Comparison of ENCODE assay signal across 8 cellular contexts in the genomic region with DNA sequence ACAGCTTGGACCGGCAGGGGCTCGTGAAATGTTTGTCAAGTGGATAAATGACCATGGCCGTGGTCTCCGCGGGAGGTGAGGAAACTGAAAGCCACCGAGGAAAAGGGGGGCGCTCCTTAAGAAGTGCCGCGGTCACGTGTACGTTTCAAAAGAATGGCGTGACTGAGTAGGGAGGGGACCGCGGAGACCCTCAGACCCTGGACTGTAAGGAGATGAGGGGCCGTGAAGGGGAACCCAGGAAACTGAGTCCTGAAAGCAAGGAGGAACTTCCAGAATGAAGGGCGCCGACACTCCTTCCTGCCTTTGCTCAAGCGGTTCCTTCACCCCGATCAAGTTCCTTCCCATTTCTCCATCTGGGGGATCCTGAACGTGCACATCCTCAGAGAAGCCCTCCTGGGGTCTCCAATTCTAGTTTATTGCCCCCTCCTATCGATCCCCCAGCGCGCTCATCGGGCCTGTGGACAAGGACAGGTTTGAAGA. TPM values are rescaled to one million over a fixed set of nuclear protein-coding genes. Genes with fewer than 3 reads are reported as not detected.
DNase-seq lines count a peak whose midpoint lies in the region; ATAC-seq and TF ChIP-seq lines count a peak whose summit lies in the region.
"Not testable (repeated sequence)": the region's sequence is repeated elsewhere in the genome, so short reads cannot be mapped to it uniquely, and the experiment has no call there.

No MANE protein-coding gene starts in this region.

- H3K79me2 ChIP-seq in PC-3 (ENCODE audit: low read length) = peaks cover 42% of the 10 kb centered on the region

- not testable (repeated sequence) for H4K20me1 ChIP-seq in PC-3 (ENCODE audit: low read length)

- H3K9ac ChIP-seq in ES-I3 (ENCODE audit: low read depth, low read length) (peak overlapping the region; percentile 97), PC-3 (ENCODE audit: low read length) (peak overlapping the region; percentile 92), iPS-20b (ENCODE audit: low read depth, low read length) (peak overlapping the region; percentile 84; the same call in 1 of the 2 replicates)

- WGBS in thyroid gland, 2 donors = 2 to 3% methylated on average over 11 to 24 of the region's 24 CpGs

- H3K4me3 ChIP-seq in PC-3 (ENCODE audit: low read length) (peak overlapping the region; percentile 95), iPS-20b (ENCODE audit: low read length) (peak overlapping the region; percentile 93), neuron (ENCODE audit: low read length) (peak overlapping the region; percentile 87), thyroid gland (replicated peaks in 1 of 3) (peak overlapping the region; percentile 81 to 94 (median 93))
- H3K4me3 ChIP-seq in effector memory CD4-positive, alpha-beta T cell (ENCODE audit: insufficient read depth, low read depth, low read length, poor library complexity, severe bottlenecking) = peak overlapping the region; percentile 97

- not testable (repeated sequence) for H3F3A ChIP-seq in PC-3 (ENCODE audit: low read length, unreplicated experiment)

- H3K4me2 ChIP-seq in PC-3 (ENCODE audit: low read length) = peak overlapping the region; percentile 100

- not testable (repeated sequence) for DNase-seq in PC-3; activated T-helper 2 cell treated with anti-CD3 and anti-CD28 coated beads, Interferon-gamma antibody, Interleukin-2, Interleukin-4, amounts not matched to agents 10 μg/mL and 5 μg/mL and 100 μg/mL, durations not matched to agents 14 hours and 24 hours and 36 hours (ENCODE audit: low spot score); effector memory CD4-positive, alpha-beta T cell; thyroid gland

- not testable (repeated sequence) for H3K9me3 Mint-ChIP-seq in activated T-helper 2 cell treated with anti-CD3 and anti-CD28 coated beads, Interferon-gamma antibody, Interleukin-2, Interleukin-4, amounts not matched to agents 10 μg/mL and 5 μg/mL and 100 μg/mL, durations not matched to agents 14 hours and 24 hours and 36 hours

- CTCF ChIA-PET in PC-3 (lab: Charles Lee) = not testable (repeated sequence)

- H3K4me1 Mint-ChIP-seq in activated T-helper 2 cell treated with anti-CD3 and anti-CD28 coated beads, Interferon-gamma antibody, Interleukin-2, Interleukin-4, amounts not matched to agents 10 μg/mL and 5 μg/mL and 100 μg/mL, durations not matched to agents 14 hours and 24 hours and 36 hours (ENCODE audit: low read depth) = peaks cover 48% of the 10 kb centered on the region

- H3K27ac Mint-ChIP-seq in activated T-helper 2 cell treated with anti-CD3 and anti-CD28 coated beads, Interferon-gamma antibody, Interleukin-2, Interleukin-4, amounts not matched to agents 10 μg/mL and 5 μg/mL and 100 μg/mL, durations not matched to agents 14 hours and 24 hours and 36 hours = peak overlapping the region; percentile 94

- H3K9me3 ChIP-seq in ES-I3 (ENCODE audit: control insufficient read depth, insufficient read depth, low read length); PC-3 (ENCODE audit: low read length); effector memory CD4-positive, alpha-beta T cell (ENCODE audit: control insufficient read depth, low read length); iPS-20b (ENCODE audit: insufficient read depth, low read depth, low read length); neuron (ENCODE audit: low read length); thyroid gland: not testable (repeated sequence)

- peak overlapping the region; percentile 74 for H3K27ac ChIP-seq in PC-3 (ENCODE audit: low read length)
- peak overlapping the region; percentile 92 for H3K27ac ChIP-seq in effector memory CD4-positive, alpha-beta T cell (ENCODE audit: insufficient read depth, low read length, poor library complexity, severe bottlenecking)
- H3K27ac ChIP-seq in iPS-20b (ENCODE audit: low read length) = not testable (repeated sequence)
- peak overlapping the region; percentile 88 to 94 (median 94) for H3K27ac ChIP-seq in thyroid gland

- not testable (repeated sequence) for H3K27me3 ChIP-seq in PC-3 (ENCODE audit: low read length); effector memory CD4-positive, alpha-beta T cell (replicated peaks; ENCODE audit: control insufficient read depth, insufficient read depth, low read length, poor library complexity, severe bottlenecking); neuron (ENCODE audit: insufficient read depth, low read length); thyroid gland
- H3K27me3 ChIP-seq in iPS-20b (ENCODE audit: insufficient read depth, low read length) = peaks cover 17% of the 10 kb centered on the region

- POLR2A ChIA-PET in PC-3 (lab: Charles Lee; ENCODE audit: unreplicated experiment) = not testable (repeated sequence)

- H3K4me3 Mint-ChIP-seq in activated T-helper 2 cell treated with anti-CD3 and anti-CD28 coated beads, Interferon-gamma antibody, Interleukin-2, Interleukin-4, amounts not matched to agents 10 μg/mL and 5 μg/mL and 100 μg/mL, durations not matched to agents 14 hours and 24 hours and 36 hours (ENCODE audit: low read depth) = peak overlapping the region; percentile 94

- H3K36me3 Mint-ChIP-seq in activated T-helper 2 cell treated with anti-CD3 and anti-CD28 coated beads, Interferon-gamma antibody, Interleukin-2, Interleukin-4, amounts not matched to agents 10 μg/mL and 5 μg/mL and 100 μg/mL, durations not matched to agents 14 hours and 24 hours and 36 hours (ENCODE audit: low read depth) = peaks cover 55% of the 10 kb centered on the region

- H3K9me2 ChIP-seq in PC-3 (replicated peaks; ENCODE audit: low read length) = not testable (repeated sequence)

- not testable (repeated sequence) for TF ChIP-seq POLR2A in thyroid gland (IDR thresholded peaks at IDR 0.05)

- H3K36me3 ChIP-seq in ES-I3 (ENCODE audit: insufficient read depth, low read length); PC-3 (ENCODE audit: low read depth, low read length); iPS-20b (ENCODE audit: insufficient read depth, low read depth, low read length): not testable (repeated sequence)
- peaks cover 18% of the 10 kb centered on the region for H3K36me3 ChIP-seq in effector memory CD4-positive, alpha-beta T cell (ENCODE audit: control insufficient read depth, insufficient read depth, low read length)
- H3K36me3 ChIP-seq in neuron (ENCODE audit: insufficient read depth, low read length) (peaks cover 19% of the 10 kb centered on the region), thyroid gland (peaks cover 11 to 15% of the 10 kb centered on the region in 2 donors)

- ATAC-seq in HG03025 (IDR thresholded peaks at IDR 0.05; ENCODE audit: low FRiP score, unreplicated experiment) (peak; percentile 8), PC-3 (0 out of 2 replicates have a peak, but pooled peaks have one; percentile 2)

- H2AFZ ChIP-seq in PC-3 (ENCODE audit: low read length) = peak overlapping the region; percentile 85
- peak overlapping the region; percentile 64 for H2AFZ ChIP-seq in neuron (ENCODE audit: low read depth, low read length)

- not testable (repeated sequence) for BruUV-seq in PC-3 (replicated peaks; lab: Mats Ljungman, UMichigan)

- not testable (repeated sequence) for TF ChIP-seq CTCF in PC-3 (conservative IDR thresholded peaks at IDR 0.05; ENCODE audit: low read depth, low read length); thyroid gland (IDR thresholded peaks at IDR 0.05)

- H3K4me1 ChIP-seq in ES-I3 (ENCODE audit: insufficient read depth, low read length); iPS-20b (ENCODE audit: insufficient read depth, low read length): not testable (repeated sequence)
- H3K4me1 ChIP-seq in PC-3 (ENCODE audit: insufficient read depth, low read length) (peaks cover 14% of the 10 kb centered on the region; the same call in 1 of the 2 replicates), neuron (ENCODE audit: insufficient read depth, low read length) (peaks cover 22% of the 10 kb centered on the region), thyroid gland (peaks cover 21 to 25% of the 10 kb centered on the region in 2 donors)
- peaks cover 21% of the 10 kb centered on the region for H3K4me1 ChIP-seq in effector memory CD4-positive, alpha-beta T cell (ENCODE audit: control insufficient read depth, insufficient read depth, low read length, poor library complexity, severe bottlenecking)

- not testable (repeated sequence) for H3K27me3 Mint-ChIP-seq in activated T-helper 2 cell treated with anti-CD3 and anti-CD28 coated beads, Interferon-gamma antibody, Interleukin-2, Interleukin-4, amounts not matched to agents 10 μg/mL and 5 μg/mL and 100 μg/mL, durations not matched to agents 14 hours and 24 hours and 36 hours (ENCODE audit: low read depth)

- intact Hi-C loops in PC-3 (cut with micrococcal nuclease); activated T-helper 2 cell treated with anti-CD3 and anti-CD28 coated beads, Interferon-gamma antibody, Interleukin-2, Interleukin-4, amounts not matched to agents 10 μg/mL and 5 μg/mL and 100 μg/mL, durations not matched to agents 14 hours and 24 hours and 36 hours (cut with micrococcal nuclease); thyroid gland (cut with DNase I): not testable (repeated sequence)

RNA-seq across cellular contexts. Expression of a gene that starts 0.4 kb away (rescaled TPM):
- total RNA-seq in PC-3 (2014; rRNA removed) (15.3 and 15.8 TPM in 2 replicates), thyroid gland (10 to 100 TPM; 49.7 to 69.4 (median 53.6) TPM)
- total RNA-seq in activated T-helper 2 cell treated with anti-CD3 and anti-CD28 coated beads, Interferon-gamma antibody, Interleukin-2, Interleukin-4, amounts not matched to agents 10 μg/mL and 5 μg/mL and 100 μg/mL, durations not matched to agents 14 hours and 24 hours and 36 hours = 35.3 and 36.8 TPM in 2 replicates

RNA-seq across cellular contexts. Expression of a gene that starts 0.7 kb away (rescaled TPM):
- total RNA-seq in PC-3 (2014; rRNA removed) (147 and 172 TPM in 2 replicates), thyroid gland (100 to 1,000 TPM in 1 of 4 donors, 10 to 100 TPM in 3; 29.4 to 113 (median 48.3) TPM)
- total RNA-seq in activated T-helper 2 cell treated with anti-CD3 and anti-CD28 coated beads, Interferon-gamma antibody, Interleukin-2, Interleukin-4, amounts not matched to agents 10 μg/mL and 5 μg/mL and 100 μg/mL, durations not matched to agents 14 hours and 24 hours and 36 hours = 161 and 165 TPM in 2 replicates

RNA-seq across cellular contexts. Expression of a gene that starts 9.5 kb away (rescaled TPM):
- 1.2 and 2.8 TPM in 2 replicates for total RNA-seq in PC-3 (2014; rRNA removed)
- 1.2 and 1.8 TPM in 2 replicates for total RNA-seq in activated T-helper 2 cell treated with anti-CD3 and anti-CD28 coated beads, Interferon-gamma antibody, Interleukin-2, Interleukin-4, amounts not matched to agents 10 μg/mL and 5 μg/mL and 100 μg/mL, durations not matched to agents 14 hours and 24 hours and 36 hours
- 10 to 100 TPM in 3 of 4 donors, 1 to 10 TPM in 1; 6.1 to 15.6 (median 10.9) TPM for total RNA-seq in thyroid gland

RNA-seq across cellular contexts. Expression of a gene that starts 16.2 kb away (rescaled TPM):
- total RNA-seq in PC-3 (2014; rRNA removed) (not detected in 2 replicates), thyroid gland (100 to 1,000 TPM in 3 of 4 donors, 10 to 100 TPM in 1; 43.1 to 166 (median 134) TPM)
- total RNA-seq in activated T-helper 2 cell treated with anti-CD3 and anti-CD28 coated beads, Interferon-gamma antibody, Interleukin-2, Interleukin-4, amounts not matched to agents 10 μg/mL and 5 μg/mL and 100 μg/mL, durations not matched to agents 14 hours and 24 hours and 36 hours = not detected in 2 replicates

RNA-seq across cellular contexts. Expression of a gene that starts 26.2 kb away (rescaled TPM):
- 0.26 and 0.58 TPM in 2 replicates for total RNA-seq in PC-3 (2014; rRNA removed)
- total RNA-seq in activated T-helper 2 cell treated with anti-CD3 and anti-CD28 coated beads, Interferon-gamma antibody, Interleukin-2, Interleukin-4, amounts not matched to agents 10 μg/mL and 5 μg/mL and 100 μg/mL, durations not matched to agents 14 hours and 24 hours and 36 hours = 9.4 and 10.6 TPM in 2 replicates
- 1 to 10 TPM in 1 of 4 donors, under 1 TPM in 2, not detected in 1; 0.13 to 1.3 (median 0.22) TPM for total RNA-seq in thyroid gland
